ENCODE assay signal across 20 cellular contexts in genomic region chr1:32197074-32197473, GRCh38. TPM values are rescaled to one million over a fixed set of nuclear protein-coding genes. Genes with fewer than 3 reads are reported as not detected.
DNase-seq lines count a peak whose midpoint lies in the region; ATAC-seq, FAIRE-seq and TF ChIP-seq lines count a peak whose summit lies in the region.
"Had no signal": no experiment of that assay in that cellular context is flagged by ENCODE, and none has a peak within 500 bp of the region (broad histone marks: within the 10 kb centered on the region; RNA-seq: fewer than 3 reads in every experiment).

No MANE protein-coding gene starts in this region.

- H2AFZ ChIP-seq in neuronal stem cell (ENCODE audit: low read length): no peak overlapping the region

- WGBS in neuronal stem cell (ENCODE audit: extremely low coverage in 2 of 2, insufficient read length in 2 of 2, insufficient replicate concordance in 1 of 2), 2 donors: no CpG with 5 or more reads among the region's 1 CpG

- no peak overlapping the region for H3K4me3 Mint-ChIP-seq in stimulated activated naive CD8-positive, alpha-beta T cell treated with anti-CD3 and anti-CD28 coated beads, Interleukin-15, Interleukin-2, amounts not matched to agents 100 ng/mL and 50 ng/mL, for 24 hours
- no peak overlapping the region for H3K4me3 Mint-ChIP-seq in activated naive CD8-positive, alpha-beta T cell treated with anti-CD3 and anti-CD28 coated beads, Interleukin-2, amount 50 U/mL, for 24 hours
- H3K4me3 Mint-ChIP-seq in naive B cell: peak overlapping the region in 1 of 8 donors; percentile 87
- H3K4me3 Mint-ChIP-seq: activated T-cell treated with anti-CD3 and anti-CD28 coated beads, Interleukin-2, amount 50 U/mL, for 4 hours had no signal

- H2BK5ac ChIP-seq in neuronal stem cell (ENCODE audit: low read length): no peak overlapping the region

- peak overlapping the region; percentile 40 for H3K27ac Mint-ChIP-seq in stimulated activated naive CD8-positive, alpha-beta T cell treated with anti-CD3 and anti-CD28 coated beads, Interleukin-15, Interleukin-2, amounts not matched to agents 100 ng/mL and 50 ng/mL, for 24 hours
- peak overlapping the region; percentile 42 for H3K27ac Mint-ChIP-seq in activated naive CD8-positive, alpha-beta T cell treated with anti-CD3 and anti-CD28 coated beads, Interleukin-2, amount 50 U/mL, for 24 hours
- H3K27ac Mint-ChIP-seq in naive B cell: peak overlapping the region in 4 of 6 donors; percentile 37 to 85 (median 58)

- no peak for ATAC-seq in stimulated activated naive CD8-positive, alpha-beta T cell treated with anti-CD3 and anti-CD28 coated beads, Interleukin-15, Interleukin-2, amounts not matched to agents 100 U/mL and 50 U/mL, for 24 hours
- ATAC-seq in activated naive CD8-positive, alpha-beta T cell treated with anti-CD3 and anti-CD28 coated beads, Interleukin-2, amount 50 U/mL, for 24 hours: no peak
- ATAC-seq in naive B cell (ENCODE audit: low read depth in 2 of 2) (no peak), GM19463 (IDR thresholded peaks at IDR 0.05; ENCODE audit: unreplicated experiment) (no peak)
- ATAC-seq: activated T-cell treated with anti-CD3 and anti-CD28 coated beads, Interleukin-2, amount 50 U/mL, for 4 hours; left lobe of liver; Panc1 had no signal

- TF ChIP-seq CTCF in D721Med (IDR thresholded peaks at IDR 0.05; ENCODE audit: insufficient read depth, missing control alignments): no peak

- no peak overlapping the region for H3K4me3 ChIP-seq in neuronal stem cell (ENCODE audit: low read length in 2 of 2)
- H3K4me3 ChIP-seq: BLaER1, esophagus squamous epithelium, MG63 had no signal

- H3K9ac ChIP-seq in neuronal stem cell (ENCODE audit: low read depth, low read length, poor library complexity): no peak overlapping the region
- H3K9ac ChIP-seq: BLaER1 had no signal

- no peak overlapping the region for H2BK120ac ChIP-seq in neuronal stem cell (ENCODE audit: low read depth, low read length)

- H4K91ac ChIP-seq in neuronal stem cell (ENCODE audit: low read depth, low read length, poor library complexity): no peak overlapping the region

- no peak overlapping the region for H3K4ac ChIP-seq in neuronal stem cell (ENCODE audit: low read length)

- no peak overlapping the region for H3K27ac ChIP-seq in neuronal stem cell (replicated peaks; ENCODE audit: low read length)
- H3K27ac ChIP-seq: BLaER1, esophagus squamous epithelium had no signal

- H3K14ac ChIP-seq in neuronal stem cell (ENCODE audit: low read length): no peak overlapping the region

- H3K79me1 ChIP-seq in neuronal stem cell (ENCODE audit: low read depth, low read length): no peaks in the 10 kb centered on the region

- no peaks in the 10 kb centered on the region for H3K27me3 Mint-ChIP-seq in stimulated activated naive CD8-positive, alpha-beta T cell treated with anti-CD3 and anti-CD28 coated beads, Interleukin-15, Interleukin-2, amounts not matched to agents 100 ng/mL and 50 ng/mL, for 24 hours
- no peaks in the 10 kb centered on the region for H3K27me3 Mint-ChIP-seq in activated naive CD8-positive, alpha-beta T cell treated with anti-CD3 and anti-CD28 coated beads, Interleukin-2, amount 50 U/mL, for 24 hours
- H3K27me3 Mint-ChIP-seq in naive B cell: no peaks in the 10 kb centered on the region

- peaks cover 56% of the 10 kb centered on the region for H3K36me3 Mint-ChIP-seq in stimulated activated naive CD8-positive, alpha-beta T cell treated with anti-CD3 and anti-CD28 coated beads, Interleukin-15, Interleukin-2, amounts not matched to agents 100 ng/mL and 50 ng/mL, for 24 hours (ENCODE audit: low read depth)
- peaks cover 50% of the 10 kb centered on the region for H3K36me3 Mint-ChIP-seq in activated naive CD8-positive, alpha-beta T cell treated with anti-CD3 and anti-CD28 coated beads, Interleukin-2, amount 50 U/mL, for 24 hours (ENCODE audit: low read depth)
- peaks cover 11 to 21% of the 10 kb centered on the region in 2 donors for H3K36me3 Mint-ChIP-seq in naive B cell

- no peaks in the 10 kb centered on the region for H3K9me3 ChIP-seq in neuronal stem cell (replicated peaks in 1 of 2; ENCODE audit: control insufficient read depth in 2 of 2, insufficient read depth in 1 of 2, low read depth in 1 of 2, low read length in 2 of 2)
- H3K9me3 ChIP-seq: BLaER1, esophagus squamous epithelium, MG63 had no signal

- no peak overlapping the region for H3K4me2 ChIP-seq in neuronal stem cell (ENCODE audit: insufficient read depth, low read length, poor library complexity, severe bottlenecking)
- H3K4me2 ChIP-seq: BLaER1 had no signal

- H2BK12ac ChIP-seq in neuronal stem cell (ENCODE audit: low read length): no peak overlapping the region

- DNase-seq in stimulated activated naive CD8-positive, alpha-beta T cell treated with anti-CD3 and anti-CD28 coated beads, Interleukin-15, Interleukin-2, amounts not matched to agents 100 U/mL and 50 U/mL, for 24 hours: no peak
- no peak for DNase-seq in activated naive CD8-positive, alpha-beta T cell treated with anti-CD3 and anti-CD28 coated beads, Interleukin-2, amount 50 U/mL, for 24 hours
- DNase-seq in naive B cell (no peak), AG20443 (ENCODE audit: low spot score) (no peak), D721Med (ENCODE audit: insufficient read length, low spot score) (no peak), neuronal stem cell (ENCODE audit: low spot score) (no peak)
- DNase-seq: activated T-cell treated with anti-CD3 and anti-CD28 coated beads, Interleukin-2, amount 50 U/mL, for 4 hours; aorta; dermis blood vessel endothelial cell; EL; esophagus squamous epithelium; NCI-H2029 treated with DMSO at 0.1 percent for 48 hours; NCI-H524 treated with DMSO at 0.1 percent for 48 hours; small intestine had no signal

- no peaks in the 10 kb centered on the region for H3K9me3 Mint-ChIP-seq in stimulated activated naive CD8-positive, alpha-beta T cell treated with anti-CD3 and anti-CD28 coated beads, Interleukin-15, Interleukin-2, amounts not matched to agents 100 ng/mL and 50 ng/mL, for 24 hours
- no peaks in the 10 kb centered on the region for H3K9me3 Mint-ChIP-seq in activated naive CD8-positive, alpha-beta T cell treated with anti-CD3 and anti-CD28 coated beads, Interleukin-2, amount 50 U/mL, for 24 hours
- no peaks in the 10 kb centered on the region for H3K9me3 Mint-ChIP-seq in naive B cell
- H3K9me3 Mint-ChIP-seq: activated T-cell treated with anti-CD3 and anti-CD28 coated beads, Interleukin-2, amount 50 U/mL, for 4 hours had no signal

- peaks cover 83% of the 10 kb centered on the region for H3K4me1 Mint-ChIP-seq in stimulated activated naive CD8-positive, alpha-beta T cell treated with anti-CD3 and anti-CD28 coated beads, Interleukin-15, Interleukin-2, amounts not matched to agents 100 ng/mL and 50 ng/mL, for 24 hours (ENCODE audit: low read depth)
- peaks cover 77% of the 10 kb centered on the region for H3K4me1 Mint-ChIP-seq in activated naive CD8-positive, alpha-beta T cell treated with anti-CD3 and anti-CD28 coated beads, Interleukin-2, amount 50 U/mL, for 24 hours
- peaks cover 19 to 35% (median 26%) of the 10 kb centered on the region in 3 donors for H3K4me1 Mint-ChIP-seq in naive B cell

- peaks cover 49 to 67% of the 10 kb centered on the region in 2 donors for H3K36me3 ChIP-seq in neuronal stem cell (replicated peaks in 1 of 2; ENCODE audit: control insufficient read depth in 2 of 2, insufficient read depth in 2 of 2, low read length in 2 of 2)

- H2AK5ac ChIP-seq in neuronal stem cell (ENCODE audit: low read depth, low read length): no peak overlapping the region

- H4K8ac ChIP-seq in neuronal stem cell (ENCODE audit: low read depth, low read length): no peak overlapping the region

- no peak overlapping the region for H2BK15ac ChIP-seq in neuronal stem cell (ENCODE audit: low read length)

- H3K4me1 ChIP-seq in neuronal stem cell (ENCODE audit: control insufficient read depth in 2 of 2, insufficient read depth in 1 of 2, low read depth in 1 of 2, low read length in 2 of 2): peaks cover 20 to 23% of the 10 kb centered on the region in 2 donors

- H3K27me3 ChIP-seq in neuronal stem cell (ENCODE audit: control insufficient read depth in 3 of 3, insufficient read depth in 3 of 3, low read depth in 1 of 3, low read length in 3 of 3): no peaks in the 10 kb centered on the region
- H3K27me3 ChIP-seq: BLaER1, esophagus squamous epithelium, MG63 had no signal

- FAIRE-seq in D721Med (lab: Jason Lieb, UNC): no peak
- FAIRE-seq: small intestine had no signal

- no peak overlapping the region for H3K18ac ChIP-seq in neuronal stem cell (ENCODE audit: low read length)

- no peak overlapping the region for H3K23ac ChIP-seq in neuronal stem cell (ENCODE audit: low read depth, low read length, poor library complexity)

RNA-seq across cellular contexts. Expression of gene CCDC28B, which starts 3.3 kb away (rescaled TPM):
- 10 to 100 TPM in 5 of 6 donors, 1 to 10 TPM in 1; 9.1 to 14.5 (median 12.3) TPM for polyA plus RNA-seq in naive B cell (ENCODE audit: low read depth in 6 of 6)
- 23.0 TPM for polyA plus RNA-seq in neuronal stem cell (2013, experiment 1 of 2)
- 22.7 TPM for polyA plus RNA-seq in neuronal stem cell (2013, experiment 2 of 2)

RNA-seq across cellular contexts. Expression of gene IQCC, which starts 8.4 kb away (rescaled TPM):
- 1 to 10 TPM in 3 of 6 donors, under 1 TPM in 2, not detected in 1; 0.75 to 2.3 (median 1.4) TPM for polyA plus RNA-seq in naive B cell (ENCODE audit: low read depth in 6 of 6)
- polyA plus RNA-seq in neuronal stem cell (2013, experiment 1 of 2): 4.2 TPM
- polyA plus RNA-seq in neuronal stem cell (2013, experiment 2 of 2): 3.8 TPM

RNA-seq across cellular contexts. Expression of gene DCDC2B, which starts 11.8 kb away (rescaled TPM):
- polyA plus RNA-seq in naive B cell (ENCODE audit: low read depth in 6 of 6): under 1 TPM in 2 of 6 donors, not detected in 4; 0.13 to 0.36 TPM
- polyA plus RNA-seq in neuronal stem cell (2013, experiment 1 of 2): 0.03 TPM
- polyA plus RNA-seq in neuronal stem cell (2013, experiment 2 of 2): not detected
- polyA plus RNA-seq: aorta, small intestine had no signal

RNA-seq across cellular contexts. Expression of gene TXLNA, which starts 17.6 kb away (rescaled TPM):
- polyA plus RNA-seq in naive B cell (ENCODE audit: low read depth in 6 of 6): 10 to 100 TPM; 12.0 to 29.8 (median 20.6) TPM
- 20.5 TPM for polyA plus RNA-seq in neuronal stem cell (2013, experiment 1 of 2)
- 20.6 TPM for polyA plus RNA-seq in neuronal stem cell (2013, experiment 2 of 2)

RNA-seq across cellular contexts. Expression of gene TMEM234, which starts 25.1 kb away (rescaled TPM):
- polyA plus RNA-seq in naive B cell (ENCODE audit: low read depth in 6 of 6): 10 to 100 TPM in 4 of 6 donors, 1 to 10 TPM in 1, not detected in 1; 6.8 to 12.0 (median 10.9) TPM
- polyA plus RNA-seq in neuronal stem cell (2013, experiment 1 of 2): 7.0 TPM
- polyA plus RNA-seq in neuronal stem cell (2013, experiment 2 of 2): 7.0 TPM
